10 cellular contexts compared by ENCODE assay signal in the genomic region with DNA sequence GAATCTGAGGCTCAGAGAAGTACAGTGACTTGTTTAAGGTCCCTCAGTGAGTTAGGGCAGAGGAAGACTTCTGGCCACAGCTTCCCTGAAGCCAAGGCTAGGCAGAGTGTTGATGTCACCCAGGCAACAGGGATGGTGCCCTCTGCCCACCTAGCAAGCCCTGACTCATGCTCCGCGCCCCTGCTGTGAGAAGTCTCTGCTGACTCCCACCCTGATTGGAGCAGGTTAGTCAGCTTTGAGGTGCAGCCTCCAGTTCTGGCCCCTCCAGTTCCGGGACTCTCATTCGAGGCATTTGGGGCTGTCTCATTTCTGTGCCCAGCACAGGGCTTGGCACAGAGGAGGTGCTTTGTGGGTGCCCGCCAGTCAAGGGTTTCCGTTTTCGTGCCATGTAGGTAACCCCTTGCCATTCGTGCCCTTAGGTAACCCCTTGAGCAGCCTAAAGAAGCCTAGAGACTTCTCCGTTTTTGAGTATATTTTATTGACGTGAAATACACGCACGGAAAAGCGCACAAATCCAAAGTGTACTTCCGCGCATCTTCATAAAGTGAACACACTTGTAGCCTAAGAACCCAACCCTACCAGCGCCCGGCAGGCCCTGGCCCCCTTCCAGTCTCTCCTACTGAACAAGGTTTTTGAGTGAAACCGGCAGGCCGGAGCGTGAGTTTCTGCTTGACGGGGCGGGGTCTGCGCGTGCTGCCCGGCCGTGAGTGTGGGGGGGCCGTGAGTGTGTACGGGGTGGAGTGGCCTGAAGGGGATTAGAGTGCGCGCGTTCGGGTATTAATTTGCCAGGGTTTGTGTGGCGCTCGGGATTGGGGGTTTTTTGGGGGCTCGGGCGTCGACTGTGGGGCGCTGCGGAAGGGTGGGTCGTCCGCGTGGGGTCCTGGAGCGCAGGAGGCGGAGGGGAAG. TPM values are rescaled to one million over a fixed set of nuclear protein-coding genes. Genes with fewer than 3 reads are reported as not detected.
DNase-seq lines count a peak whose midpoint lies in the region; ATAC-seq and TF ChIP-seq lines count a peak whose summit lies in the region.
"Not testable (repeated sequence)": the region's sequence is repeated elsewhere in the genome, so short reads cannot be mapped to it uniquely, and the experiment has no call there.
"Had no signal": no experiment of that assay in that cellular context is flagged by ENCODE, and none has a peak within 500 bp of the region (broad histone marks: within the 10 kb centered on the region; RNA-seq: fewer than 3 reads in every experiment).

No MANE protein-coding gene starts in this region.

- ATAC-seq in GM19452 (IDR thresholded peaks at IDR 0.05; ENCODE audit: unreplicated experiment) (peak; percentile 31), HG02642 (IDR thresholded peaks at IDR 0.05; ENCODE audit: poor library complexity, unreplicated experiment) (peak; percentile 32), HG03457 (IDR thresholded peaks at IDR 0.05; ENCODE audit: unreplicated experiment) (peak; percentile 9), activated B cell treated with CpG ODN at 0.5 μM for 24 hours (ENCODE audit: low read depth) (peak; percentile 53)
- peak; percentile 74 for ATAC-seq in naive thymus-derived CD4-positive, alpha-beta T cell

- not testable (repeated sequence) for TF ChIP-seq POLR2A in esophagus muscularis mucosa (IDR thresholded peaks at IDR 0.05; ENCODE audit: low read depth)

- H3K4me1 ChIP-seq in Caco-2; esophagus muscularis mucosa; naive thymus-derived CD4-positive, alpha-beta T cell (ENCODE audit: control insufficient read depth in 2 of 2, insufficient read depth in 2 of 2, low read length in 2 of 2); thymus (ENCODE audit: control insufficient read depth, insufficient read depth, low read length): not testable (repeated sequence)

- H3K4me1 Mint-ChIP-seq in Caco-2 (ENCODE audit: low read depth, unreplicated experiment); activated B cell treated with CpG ODN at 0.5 μM for 24 hours; naive thymus-derived CD4-positive, alpha-beta T cell: not testable (repeated sequence)

- not testable (repeated sequence) for H3K27me3 ChIP-seq in Caco-2 (replicated peaks; ENCODE audit: control insufficient read depth, insufficient read depth, low read length); esophagus muscularis mucosa; naive thymus-derived CD4-positive, alpha-beta T cell (ENCODE audit: control insufficient read depth in 2 of 2, insufficient read depth in 2 of 2, low read length in 2 of 2); thymus (ENCODE audit: control insufficient read depth, insufficient read depth)

- peak overlapping the region; percentile 81 to 90 (median 82) for H3K27ac ChIP-seq in esophagus muscularis mucosa (replicated peaks in 1 of 4)
- not testable (repeated sequence) for H3K27ac ChIP-seq in naive thymus-derived CD4-positive, alpha-beta T cell (ENCODE audit: low read depth, low read length); thymus (ENCODE audit: low read depth)

- H3K36me3 Mint-ChIP-seq in Caco-2 (ENCODE audit: insufficient read depth, unreplicated experiment), result peaks cover 14% of the 10 kb centered on the region
- not testable (repeated sequence) for H3K36me3 Mint-ChIP-seq in activated B cell treated with CpG ODN at 0.5 μM for 24 hours (ENCODE audit: low read depth); naive thymus-derived CD4-positive, alpha-beta T cell

- not testable (repeated sequence) for H3K9me3 ChIP-seq in Caco-2; esophagus muscularis mucosa; naive thymus-derived CD4-positive, alpha-beta T cell (ENCODE audit: control insufficient read depth in 2 of 3, low read length in 3 of 3); thymus (ENCODE audit: control insufficient read depth)

- CTCF ChIA-PET in Caco-2 (lab: Charles Lee); activated B cell treated with CpG ODN at 0.5 μM for 24 hours (lab: Charles Lee); naive thymus-derived CD4-positive, alpha-beta T cell (lab: Charles Lee): not testable (repeated sequence)

- H3K9me3 Mint-ChIP-seq in Caco-2 (ENCODE audit: unreplicated experiment); activated B cell treated with CpG ODN at 0.5 μM for 24 hours; naive thymus-derived CD4-positive, alpha-beta T cell: not testable (repeated sequence)

- DNase-seq in Caco-2; activated B cell treated with CpG ODN at 0.5 μM for 24 hours; esophagus muscularis mucosa (ENCODE audit: extremely low spot score); naive thymus-derived CD4-positive, alpha-beta T cell: not testable (repeated sequence)

- not testable (repeated sequence) for TF ChIP-seq CTCF in Caco-2 (IDR thresholded peaks at IDR 0.05; ENCODE audit: insufficient read depth in 1 of 2, low read depth in 1 of 2, low read length in 1 of 2, severe bottlenecking in 1 of 2, unreplicated experiment in 1 of 2); activated B cell treated with CpG ODN at 0.5 μM for 24 hours (IDR thresholded peaks at IDR 0.05); esophagus muscularis mucosa (IDR thresholded peaks at IDR 0.05)

- no CpG with 5 or more reads among the region's 44 CpGs for WGBS in esophagus muscularis mucosa
- 0% methylated on average over 1 of the region's 44 CpGs for WGBS in thymus

- H3K27ac Mint-ChIP-seq in Caco-2 (ENCODE audit: unreplicated experiment); activated B cell treated with CpG ODN at 0.5 μM for 24 hours; naive thymus-derived CD4-positive, alpha-beta T cell: not testable (repeated sequence)

- intact Hi-C loops in Caco-2 (cut with micrococcal nuclease; ENCODE audit: unreplicated experiment); activated B cell treated with CpG ODN at 0.5 μM for 24 hours (cut with micrococcal nuclease); esophagus muscularis mucosa (cut with DNase I); naive thymus-derived CD4-positive, alpha-beta T cell (cut with micrococcal nuclease): not testable (repeated sequence)

- BruUV-seq in Caco-2 (replicated peaks; lab: Mats Ljungman, UMichigan), result not testable (repeated sequence)

- TF ChIP-seq EP300 in esophagus muscularis mucosa (IDR thresholded peaks at IDR 0.05), result not testable (repeated sequence)

- not testable (repeated sequence) for H3K36me3 ChIP-seq in Caco-2 (ENCODE audit: control insufficient read depth, insufficient read depth, low read length); esophagus muscularis mucosa; naive thymus-derived CD4-positive, alpha-beta T cell (ENCODE audit: control insufficient read depth in 2 of 3, insufficient read depth in 3 of 3, low read length in 3 of 3); thymus (ENCODE audit: control insufficient read depth, insufficient read depth)

- H3K4me3 ChIP-seq in Caco-2 (ENCODE audit: low read depth, low read length) (peak overlapping the region; percentile 12; the same call in 1 of the 2 replicates), esophagus muscularis mucosa (peak overlapping the region; percentile 51 to 60 (median 57)), thymus (ENCODE audit: low read length) (peak overlapping the region; percentile 30)
- not testable (repeated sequence) for H3K4me3 ChIP-seq in naive thymus-derived CD4-positive, alpha-beta T cell (ENCODE audit: low read length)

- H3K4me3 Mint-ChIP-seq in Caco-2 (ENCODE audit: unreplicated experiment); activated B cell treated with CpG ODN at 0.5 μM for 24 hours; naive thymus-derived CD4-positive, alpha-beta T cell: not testable (repeated sequence)

- POLR2A ChIA-PET in Caco-2 (lab: Charles Lee); activated B cell treated with CpG ODN at 0.5 μM for 24 hours (lab: Charles Lee); naive thymus-derived CD4-positive, alpha-beta T cell (lab: Charles Lee): not testable (repeated sequence)

- H3K27me3 Mint-ChIP-seq in Caco-2 (ENCODE audit: insufficient read depth, unreplicated experiment); activated B cell treated with CpG ODN at 0.5 μM for 24 hours; naive thymus-derived CD4-positive, alpha-beta T cell: not testable (repeated sequence)

RNA-seq across cellular contexts. Expression of gene GRAPL, which starts 16.9 kb away (rescaled TPM):
- total RNA-seq in Caco-2 (2022), result not detected in 2 replicates
- 54.5 and 59.0 TPM in 2 replicates for total RNA-seq in activated B cell treated with CpG ODN at 0.5 μM for 24 hours
- total RNA-seq in esophagus muscularis mucosa, result 1 to 10 TPM in 3 of 4 donors, not detected in 1; 1.5 to 2.1 (median 1.7) TPM
- total RNA-seq in naive thymus-derived CD4-positive, alpha-beta T cell, result 100 to 1,000 TPM in 2 of 5 experiments, 10 to 100 TPM in 3; 25.1 to 105 (median 32.8) TPM
- polyA plus RNA-seq in naive thymus-derived CD4-positive, alpha-beta T cell, result 1 to 10 TPM; 3.9 TPM
- polyA plus RNA-seq in thymus, result 7.4 TPM
- total RNA-seq: Daoy, kidney epithelial cell had no signal

Comparison
In these comparisons a context has a peak if more than half of its experiments do, and no peak if none do; other contexts are left out.
1. ATAC-seq: peak in every context shown above with its lines; median percentile 74 in naive thymus-derived CD4-positive, alpha-beta T cell; 53 in activated B cell treated with CpG ODN at 0.5 μM for 24 hours; 32 in HG02642; 31 in GM19452; 9 in HG03457.
2. RNA of gene GRAPL, which starts 16.9 kb away (total RNA-seq): 54.5 to 59.0 TPM in activated B cell treated with CpG ODN at 0.5 μM for 24 hours and 25.1 to 105 TPM in naive thymus-derived CD4-positive, alpha-beta T cell; 1.5 to 2.1 TPM in esophagus muscularis mucosa and not detected in Caco-2; every median in the first group is over 4 times any median in the second.